ENCODE assay signal across 29 cellular contexts in the genomic region with DNA sequence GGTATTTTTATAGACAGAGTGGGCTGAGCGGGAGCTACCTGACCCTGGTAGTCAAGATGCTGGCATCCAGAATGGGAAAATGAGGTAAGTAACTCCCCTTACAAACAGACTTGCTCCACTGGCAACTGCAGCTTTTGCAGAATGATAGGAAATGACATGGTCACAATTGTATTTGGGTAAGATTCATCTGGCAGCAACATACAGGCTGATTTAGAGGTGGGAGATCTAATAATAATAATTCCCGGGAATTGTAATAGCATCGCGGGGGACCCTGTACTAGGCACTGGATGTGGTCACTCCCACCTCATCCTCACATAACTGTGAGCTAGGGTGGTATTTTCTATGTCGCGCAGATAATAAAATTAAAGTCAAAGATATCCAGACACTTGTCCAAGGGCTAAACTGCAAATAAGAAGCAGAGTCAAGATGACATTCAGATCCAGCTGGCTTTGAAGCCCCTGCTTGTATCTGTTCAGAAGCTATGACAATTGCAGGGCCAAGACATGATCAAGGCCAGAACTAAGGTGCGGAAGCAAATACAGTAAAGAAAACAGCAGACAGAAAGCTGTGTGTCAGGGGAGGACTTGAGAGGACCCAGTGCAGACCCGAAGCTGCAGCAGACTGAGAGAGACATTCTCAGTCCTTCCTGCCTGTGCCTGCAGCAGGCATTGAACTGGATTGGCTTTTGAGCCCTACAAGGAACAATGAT.
"Had no signal": no experiment of that assay in that cellular context is flagged by ENCODE, and none has a peak within 500 bp of the region (broad histone marks: within the 10 kb centered on the region; RNA-seq: fewer than 3 reads in every experiment).

No MANE protein-coding gene starts in this region.

- H3K4me1 Mint-ChIP-seq: activated T-helper 17 cell treated with anti-CD3 and anti-CD28 coated beads, Interleukin-2, amount 50 U/mL, for 72 hours; central memory CD8-positive, alpha-beta T cell; stimulated activated memory B cell treated with anti-CD40 and anti-IgM and Interleukin-4, amounts not matched to agents 10 μg/mL and 1 μg/mL and 100 μg/mL, for 72 hours had no signal

- H3K36me3 Mint-ChIP-seq: natural killer cell treated with Interleukin-12 subunit alpha and Interleukin-12 subunit beta and Interleukin-15 and Interleukin-18, amount 100 ng/mL, for 72 hours; stimulated activated memory B cell treated with anti-CD40 and anti-IgM and Interleukin-4, amounts not matched to agents 10 μg/mL and 1 μg/mL and 100 μg/mL, for 72 hours had no signal

- H3K27me3 Mint-ChIP-seq: activated T-helper 17 cell treated with anti-CD3 and anti-CD28 coated beads, Interleukin-2, amount 50 U/mL, for 72 hours; central memory CD8-positive, alpha-beta T cell; stimulated activated memory B cell treated with anti-CD40 and anti-IgM and Interleukin-4, amounts not matched to agents 10 μg/mL and 1 μg/mL and 100 μg/mL, for 72 hours had no signal

- ATAC-seq: activated CD4-positive, CD25-positive, alpha-beta regulatory T cell treated with anti-CD3 and anti-CD28 coated beads, Interleukin-2, amount 50 U/mL, for 24 hours; activated T-cell treated with anti-CD3 and anti-CD28 coated beads, Interleukin-2, amount 50 U/mL, for 4 hours; activated T-helper 17 cell treated with anti-CD3 and anti-CD28 coated beads, Interleukin-2, amount 50 U/mL, for 72 hours; natural killer cell treated with Interleukin-12 subunit alpha and Interleukin-12 subunit beta and Interleukin-15 and Interleukin-18, amount 100 ng/mL, for 72 hours; sciatic nerve; stimulated activated memory B cell treated with anti-CD40 and anti-IgM and Interleukin-4, amounts not matched to agents 10 μg/mL and 1 μg/mL and 100 μg/mL, for 72 hours; upper lobe of right lung had no signal

- H3K27me3 ChIP-seq: breast epithelium, stomach, thyroid gland, upper lobe of right lung had no signal

- H3K4me3 Mint-ChIP-seq: activated T-cell treated with anti-CD3 and anti-CD28 coated beads, Interleukin-2, amount 50 U/mL, for 4 hours; activated T-helper 17 cell treated with anti-CD3 and anti-CD28 coated beads, Interleukin-2, amount 50 U/mL, for 72 hours; central memory CD8-positive, alpha-beta T cell; dendritic cell treated with granulocyte-macrophage colony-stimulating factor and Interleukin-4, amounts not matched to agents 40 ng/mL and 50 ng/mL, for 4 days; natural killer cell treated with Interleukin-12 subunit alpha and Interleukin-12 subunit beta and Interleukin-15 and Interleukin-18, amount 100 ng/mL, for 72 hours; stimulated activated memory B cell treated with anti-CD40 and anti-IgM and Interleukin-4, amounts not matched to agents 10 μg/mL and 1 μg/mL and 100 μg/mL, for 72 hours had no signal

- H3K27ac ChIP-seq: SK-N-MC, thyroid gland, VCaP had no signal

- H3K4me3 ChIP-seq: breast epithelium, SK-N-MC, stomach, thyroid gland, upper lobe of right lung had no signal

- H3K9me3 ChIP-seq: breast epithelium, stomach, thyroid gland, upper lobe of right lung had no signal

- H3K27ac Mint-ChIP-seq: activated T-helper 17 cell treated with anti-CD3 and anti-CD28 coated beads, Interleukin-2, amount 50 U/mL, for 72 hours; dendritic cell treated with granulocyte-macrophage colony-stimulating factor and Interleukin-4, amounts not matched to agents 40 ng/mL and 50 ng/mL, for 4 days; natural killer cell treated with Interleukin-12 subunit alpha and Interleukin-12 subunit beta and Interleukin-15 and Interleukin-18, amount 100 ng/mL, for 72 hours; stimulated activated memory B cell treated with anti-CD40 and anti-IgM and Interleukin-4, amounts not matched to agents 10 μg/mL and 1 μg/mL and 100 μg/mL, for 72 hours had no signal

- H3K36me3 ChIP-seq: breast epithelium, stomach, thyroid gland, upper lobe of right lung had no signal

- DNase-seq: activated CD4-positive, alpha-beta T cell treated with anti-CD3 and anti-CD28 coated beads for 48 hours; activated CD4-positive, alpha-beta T cell treated with anti-CD3 and anti-CD28 coated beads, Interleukin-2, amount 50 U/mL, for 48 hours; activated CD8-positive, alpha-beta memory T cell treated with anti-CD3 and anti-CD28 coated beads, Interleukin-2, amount 50 U/mL, for 48 hours; activated gamma-delta T cell treated with Interleukin-2 at 50 U/mL for 16 hours; activated naive CD4-positive, alpha-beta T cell treated with anti-CD3 and anti-CD28 coated beads, Interleukin-2, amount 50 U/mL, for 16 hours; activated T-cell treated with anti-CD3 and anti-CD28 coated beads, Interleukin-2, amount 50 U/mL, for 4 hours; amniotic stem cell; effector memory CD4-positive, alpha-beta T cell; erythroblast; head of caudate nucleus; kidney glomerular epithelial cell; mesenchymal stem cell; small intestine; stimulated activated CD4-positive, alpha-beta T cell treated with anti-CD3 and anti-CD28 coated beads, Interleukin-1b, Interleukin-23, amount 100 ng/mL, for 48 hours; stimulated activated CD4-positive, alpha-beta T cell treated with anti-CD3 and anti-CD28 coated beads, Interleukin-4, amount 100 ng/mL, for 4 hours; stimulated activated CD8-positive, alpha-beta memory T cell treated with anti-CD3 and anti-CD28 coated beads, Interleukin-4, amount 100 ng/mL, for 48 hours; stomach; thyroid gland; upper lobe of right lung had no signal

- H3K4me1 ChIP-seq: breast epithelium, stomach, thyroid gland, upper lobe of right lung had no signal
